In genomic region chr12:107356937-107357295, GRCh38 we compare ENCODE assay signal across 5 cellular contexts.
TF ChIP-seq lines count a peak whose summit lies in the region.

No MANE protein-coding gene starts in this region.

TF ChIP-seq in SK-N-SH, 30 proteins besides CTCF, POLR2A, EP300 and RAD21:
- TF ChIP-seq PBX3 (IDR thresholded peaks at IDR 0.05): no peak
- no peak for TF ChIP-seq POLR2AphosphoS5 (IDR thresholded peaks at IDR 0.05; ENCODE audit: low read depth, low read length)
- peak; percentile 0; the same call in 1 of the 2 replicates for TF ChIP-seq TCF12 (IDR thresholded peaks at IDR 0.05)
- no peak for TF ChIP-seq SMC3 (IDR thresholded peaks at IDR 0.05; ENCODE audit: low read depth, low read length)
- TF ChIP-seq REST (IDR thresholded peaks at IDR 0.05; ENCODE audit: low read depth, low read length): no peak
- TF ChIP-seq NFIC (IDR thresholded peaks at IDR 0.05; ENCODE audit: borderline replicate concordance): no peak
TF ChIP-seq in SK-N-SH: peak in this region for 1.

TF ChIP-seq in SK-N-SH treated with all-trans-retinoic acid at 6 μM for 48 hours, 23 proteins besides CTCF, POLR2A, EP300 and RAD21:
- no peak for TF ChIP-seq BACH2 (CRISPR knock-in tag; IDR thresholded peaks at IDR 0.05; ENCODE audit: borderline replicate concordance)

TF ChIP-seq in A549, 52 proteins besides CTCF, POLR2A, EP300 and RAD21:
- TF ChIP-seq USF2 (IDR thresholded peaks at IDR 0.05): no peak
- TF ChIP-seq SMC3 (IDR thresholded peaks at IDR 0.05): no peak
- TF ChIP-seq CBX8 (IDR thresholded peaks at IDR 0.05): no peak
- TF ChIP-seq FOXS1 (CRISPR knock-in tag; IDR thresholded peaks at IDR 0.05): no peak
- TF ChIP-seq BCL3 (IDR thresholded peaks at IDR 0.05): no peak
- no peak for TF ChIP-seq MAFK (IDR thresholded peaks at IDR 0.05; ENCODE audit: partially characterized antibody)
- no peak for TF ChIP-seq NFE2L2 (conservative IDR thresholded peaks at IDR 0.05; ENCODE audit: low read length)
- TF ChIP-seq NR3C1 (IDR thresholded peaks at IDR 0.05): no peak
- TF ChIP-seq POLR2AphosphoS2 (conservative IDR thresholded peaks at IDR 0.05; ENCODE audit: low read length): no peak
- no peak for TF ChIP-seq EHMT2 (IDR thresholded peaks at IDR 0.05; ENCODE audit: low read depth)
- TF ChIP-seq CEBPB (IDR thresholded peaks at IDR 0.05): no peak
- no peak for TF ChIP-seq KDM5A (IDR thresholded peaks at IDR 0.05)
- no peak for TF ChIP-seq ZFP36 (IDR thresholded peaks at IDR 0.05; ENCODE audit: borderline replicate concordance, partially characterized antibody)
- TF ChIP-seq FOSB (CRISPR knock-in tag; IDR thresholded peaks at IDR 0.05): no peak
- no peak for TF ChIP-seq GATA3 (IDR thresholded peaks at IDR 0.05; ENCODE audit: borderline replicate concordance)

TF ChIP-seq in IMR-90, 13 proteins besides CTCF, POLR2A, EP300 and RAD21:
- no peak for TF ChIP-seq CEBPB (IDR thresholded peaks at IDR 0.05; ENCODE audit: low read depth, low read length)
- TF ChIP-seq MXI1 (IDR thresholded peaks at IDR 0.05; ENCODE audit: borderline replicate concordance, low read depth, low read length): no peak
- no peak for TF ChIP-seq MAZ (IDR thresholded peaks at IDR 0.05; ENCODE audit: borderline replicate concordance, low read depth, low read length)
- TF ChIP-seq FOS (IDR thresholded peaks at IDR 0.05; ENCODE audit: low read depth, low read length): no peak
- TF ChIP-seq SMC3 (IDR thresholded peaks at IDR 0.05; ENCODE audit: low read depth, low read length): no peak
- TF ChIP-seq RCOR1 (IDR thresholded peaks at IDR 0.05; ENCODE audit: insufficient replicate concordance, low read length): no peak

TF ChIP-seq in GM12891, 5 proteins besides CTCF, POLR2A, EP300 and RAD21:
- no peak for TF ChIP-seq TAF1 (IDR thresholded peaks at IDR 0.05; ENCODE audit: low read depth, low read length)
- no peak for TF ChIP-seq POLR2AphosphoS5 (IDR thresholded peaks at IDR 0.05; ENCODE audit: low read depth, low read length)
- TF ChIP-seq SPI1 (IDR thresholded peaks at IDR 0.05; ENCODE audit: low read depth, low read length): no peak
- TF ChIP-seq POU2F2 (IDR thresholded peaks at IDR 0.05; ENCODE audit: low read depth, low read length): no peak
- TF ChIP-seq PAX5 (IDR thresholded peaks at IDR 0.05; ENCODE audit: insufficient read depth, low read length, severe bottlenecking): no peak
